In genomic region chr11:64341851-64342791, GRCh38 we compare ENCODE assay signal across 8 cellular contexts. TPM values are rescaled to one million over a fixed set of nuclear protein-coding genes. Genes with fewer than 3 reads are reported as not detected.
DNase-seq lines count a peak whose midpoint lies in the region; ATAC-seq, FAIRE-seq and TF ChIP-seq lines count a peak whose summit lies in the region.

No MANE protein-coding gene starts in this region.

- TF ChIP-seq CTCF in A549 (IDR thresholded peaks at IDR 0.05) = peak; percentile 43
- TF ChIP-seq CTCF in NB4 (IDR thresholded peaks at IDR 0.05; ENCODE audit: low read depth, low read length) = no peak
- peak; percentile 28 to 69 for TF ChIP-seq CTCF in right atrium auricular region (IDR thresholded peaks at IDR 0.05)

- CTCF ChIA-PET in A549 (lab: Yijun Ruan, JAX) = interaction anchor here (0.7 to 33.9 kb wide), 11 partner anchors 12 to 303 kb away, joined by 3 to 996 read pairs (median 5); partner anchors contain the start of genes CATSPERZ, ESRRA, PRDX5 and TRMT112

- no peaks in the 10 kb centered on the region for H3K36me3 ChIP-seq in right atrium auricular region

- peak; percentile 85 for TF ChIP-seq POLR2A in A549 (IDR thresholded peaks at IDR 0.05; ENCODE audit: low read length)
- TF ChIP-seq POLR2A in NB4 (IDR thresholded peaks at IDR 0.05; ENCODE audit: extremely low read depth, insufficient read length) = no peak

- 46% methylated on average over 28 of the region's 55 CpGs for WGBS in A549 (ENCODE audit: missing lambda C conversion rate)

- DNase-seq in A549 (ENCODE audit: low read depth in 1 of 2, low spot score in 1 of 2) = peak; percentile 91 to 93
- peak; percentile 98 for DNase-seq in GM19239 (ENCODE audit: insufficient read length, low spot score)
- DNase-seq in NB4 (ENCODE audit: low read depth) = peak; percentile 67
- DNase-seq in T-helper 2 cell = peak; percentile 77 to 93 (median 84)
- peak in 47 of 56 donors; percentile 17 to 80 (median 52) for DNase-seq in amygdala (lab: John Stamatoyannopoulos, UW)
- DNase-seq in right atrium auricular region (ENCODE audit: low spot score) = peak; percentile 85
- peak; percentile 48 for DNase-seq in pulmonary artery endothelial cell (ENCODE audit: low read depth, low spot score)
- DNase-seq in ureter (ENCODE audit: low spot score) = peak; percentile 95

- FAIRE-seq in A549 (lab: Jason Lieb, UNC) (no peak), GM19239 (lab: Jason Lieb, UNC) (no peak)

- TF ChIP-seq RAD21 in A549 (conservative IDR thresholded peaks at IDR 0.05 in 1 of 2, IDR thresholded peaks at IDR 0.05 in 1 of 2) = peak; percentile 27 to 44; a peak in 3 of 5 replicates

- peak overlapping the region; percentile 88 for H3K4me2 ChIP-seq in A549

- no peak for TF ChIP-seq EP300 in A549 (IDR thresholded peaks at IDR 0.05)

- peak; percentile 87 to 93 for ATAC-seq in A549

- H3K4me1 ChIP-seq in A549 = peaks cover 18% of the 10 kb centered on the region
- peaks cover 0 to 32% of the 10 kb centered on the region in 2 donors for H3K4me1 ChIP-seq in right atrium auricular region

- POLR2A ChIA-PET in A549 (lab: Yijun Ruan, JAX) = interaction anchor here (0.6 to 1.5 kb wide), 9 partner anchors 10 to 101 kb away, joined by 3 to 24 read pairs (median 4); partner anchors contain the start of genes ESRRA, PRDX5 and TRMT112

- peak overlapping the region; percentile 88 to 93 for H3K27ac ChIP-seq in A549
- H3K27ac ChIP-seq in right atrium auricular region = peak overlapping the region; percentile 46 to 70

- no peaks in the 10 kb centered on the region for H3K27me3 ChIP-seq in right atrium auricular region

- H3K4me3 ChIP-seq in A549 (peak overlapping the region; percentile 38), NB4 (ENCODE audit: low read depth, low read length) (no peak overlapping the region), right atrium auricular region (peak overlapping the region; percentile 6 to 42)

- H3K9me3 ChIP-seq in A549 (no peaks in the 10 kb centered on the region), right atrium auricular region (no peaks in the 10 kb centered on the region)

TF ChIP-seq in A549, 52 proteins besides CTCF, POLR2A, EP300 and RAD21 (continues in another document):
- TF ChIP-seq CEBPB (IDR thresholded peaks at IDR 0.05) (no peak), ATOH8 (CRISPR knock-in tag; IDR thresholded peaks at IDR 0.05; ENCODE audit: low read depth) (peak; percentile 69; the same call in 1 of the 2 replicates), JUN (IDR thresholded peaks at IDR 0.05) (peak in 1 of 2 experiments; percentile 54; a peak in 1 of 5 replicates), TFCP2L1 (CRISPR knock-in tag; IDR thresholded peaks at IDR 0.05) (no peak), PHF8 (IDR thresholded peaks at IDR 0.05; ENCODE audit: borderline replicate concordance, low read depth) (peak; percentile 73), SREBF2 (IDR thresholded peaks at IDR 0.05) (no peak), RARB (CRISPR knock-in tag; IDR thresholded peaks at IDR 0.05) (no peak), E2F6 (IDR thresholded peaks at IDR 0.05; ENCODE audit: borderline replicate concordance, low read depth) (0 out of 2 replicates have a peak, but pooled peaks have one; percentile 60), TP53 (CRISPR knock-in tag; IDR thresholded peaks at IDR 0.05) (no peak; the same call in 1 of the 2 replicates), ZSCAN20 (CRISPR knock-in tag; IDR thresholded peaks at IDR 0.05) (no peak), FOXS1 (CRISPR knock-in tag; IDR thresholded peaks at IDR 0.05) (no peak), MAFK (IDR thresholded peaks at IDR 0.05; ENCODE audit: partially characterized antibody) (no peak), HMGXB4 (CRISPR knock-in tag; IDR thresholded peaks at IDR 0.05; ENCODE audit: borderline replicate concordance) (0 out of 2 replicates have a peak, but pooled peaks have one; percentile 28), SMC3 (IDR thresholded peaks at IDR 0.05) (peak; percentile 55), PBX3 (IDR thresholded peaks at IDR 0.05) (peak; percentile 57; the same call in 1 of the 2 replicates), POLR2AphosphoS2 (conservative IDR thresholded peaks at IDR 0.05; ENCODE audit: low read length) (no peak), HOXA7 (CRISPR knock-in tag; IDR thresholded peaks at IDR 0.05) (no peak)

RNA-seq across cellular contexts. Expression of gene CCDC88B, which starts 2.1 kb away (rescaled TPM):
- 4.8 and 5.7 TPM in 2 replicates for polyA plus RNA-seq in A549 (2011; rRNA removed)
- 9.6 and 10.2 TPM in 2 replicates for polyA plus RNA-seq in A549 (2012; cell fraction: cytosol; rRNA removed)
- polyA plus RNA-seq in A549 (2012; cell fraction: nucleus; rRNA removed) = 10.0 and 12.3 TPM in 2 replicates
- 8.8 to 10.3 TPM (median 9.7 TPM) in 3 replicates for polyA plus RNA-seq in A549 (2017; fragmentation: RNase III; extraction: RNeasy Plus Mini Kit Qiagen cat#74134 plus additional on column Dnase treatment)
- 1.4 and 1.8 TPM in 2 replicates for polyA minus RNA-seq in A549 (2011; rRNA and poly(A)+ RNA removed)
- total RNA-seq in right atrium auricular region = 10 to 100 TPM; 11.7 to 12.0 TPM
- 0.88 and 1.6 TPM in 2 replicates for total RNA-seq in pulmonary artery endothelial cell
- 17.1 TPM for total RNA-seq in ureter

RNA-seq across cellular contexts. Expression of gene RPS6KA4, which starts 16.8 kb away (rescaled TPM):
- polyA plus RNA-seq in A549 (2011; rRNA removed) (19.1 and 21.4 TPM in 2 replicates), A549 (2017; fragmentation: RNase III; extraction: RNeasy Plus Mini Kit Qiagen cat#74134 plus additional on column Dnase treatment) (34.5 to 40.4 TPM (median 35.9 TPM) in 3 replicates)
- 39.3 and 53.0 TPM in 2 replicates for polyA plus RNA-seq in A549 (2012; cell fraction: cytosol; rRNA removed)
- polyA plus RNA-seq in A549 (2012; cell fraction: nucleus; rRNA removed) = 69.4 and 106 TPM in 2 replicates
- polyA minus RNA-seq in A549 (2011; rRNA and poly(A)+ RNA removed) = 29.3 and 30.1 TPM in 2 replicates
- total RNA-seq in right atrium auricular region (10 to 100 TPM; 11.4 to 22.2 TPM), pulmonary artery endothelial cell (46.7 and 52.2 TPM in 2 replicates), ureter (31.3 TPM)

RNA-seq across cellular contexts. Expression of gene PRDX5, which starts 24.2 kb away (rescaled TPM):
- polyA plus RNA-seq in A549 (2011; rRNA removed) (305 and 377 TPM in 2 replicates), A549 (2017; fragmentation: RNase III; extraction: RNeasy Plus Mini Kit Qiagen cat#74134 plus additional on column Dnase treatment) (442 to 500 TPM (median 491 TPM) in 3 replicates)
- 572 and 685 TPM in 2 replicates for polyA plus RNA-seq in A549 (2012; cell fraction: cytosol; rRNA removed)
- polyA plus RNA-seq in A549 (2012; cell fraction: nucleus; rRNA removed) = 250 and 325 TPM in 2 replicates
- polyA minus RNA-seq in A549 (2011; rRNA and poly(A)+ RNA removed) = 81.0 and 91.2 TPM in 2 replicates
- total RNA-seq in right atrium auricular region (100 to 1,000 TPM; 401 to 435 TPM), pulmonary artery endothelial cell (173 and 299 TPM in 2 replicates), ureter (255 TPM)

RNA-seq across cellular contexts. Expression of gene TRMT112, which starts 24.8 kb away (rescaled TPM):
- polyA plus RNA-seq in A549 (2011; rRNA removed) = 305 and 363 TPM in 2 replicates
- 405 and 507 TPM in 2 replicates for polyA plus RNA-seq in A549 (2012; cell fraction: cytosol; rRNA removed)
- polyA plus RNA-seq in A549 (2012; cell fraction: nucleus; rRNA removed) = 233 and 467 TPM in 2 replicates
- polyA plus RNA-seq in A549 (2017; fragmentation: RNase III; extraction: RNeasy Plus Mini Kit Qiagen cat#74134 plus additional on column Dnase treatment) = 424 to 447 TPM (median 440 TPM) in 3 replicates
- 74.2 and 84.5 TPM in 2 replicates for polyA minus RNA-seq in A549 (2011; rRNA and poly(A)+ RNA removed)
- 100 to 1,000 TPM; 110 to 151 TPM for total RNA-seq in right atrium auricular region
- 219 and 239 TPM in 2 replicates for total RNA-seq in pulmonary artery endothelial cell
- 156 TPM for total RNA-seq in ureter

RNA-seq across cellular contexts. Expression of gene ESRRA, which starts 36.8 kb away (rescaled TPM):
- 13.9 and 15.2 TPM in 2 replicates for polyA plus RNA-seq in A549 (2011; rRNA removed)
- 30.4 and 39.1 TPM in 2 replicates for polyA plus RNA-seq in A549 (2012; cell fraction: cytosol; rRNA removed)
- 43.3 and 53.6 TPM in 2 replicates for polyA plus RNA-seq in A549 (2012; cell fraction: nucleus; rRNA removed)
- 30.9 to 35.5 TPM (median 33.5 TPM) in 3 replicates for polyA plus RNA-seq in A549 (2017; fragmentation: RNase III; extraction: RNeasy Plus Mini Kit Qiagen cat#74134 plus additional on column Dnase treatment)
- 11.4 and 19.0 TPM in 2 replicates for polyA minus RNA-seq in A549 (2011; rRNA and poly(A)+ RNA removed)
- 100 to 1,000 TPM; 164 to 190 TPM for total RNA-seq in right atrium auricular region
- 40.4 and 50.9 TPM in 2 replicates for total RNA-seq in pulmonary artery endothelial cell
- 82.8 TPM for total RNA-seq in ureter

Comparison
In these comparisons a context has a peak if more than half of its experiments do, and no peak if none do; other contexts are left out.
1. DNase-seq: peak in every context shown above with its lines; median percentile 98 in GM19239; 95 in ureter; 92 in A549; 85 in right atrium auricular region; 84 in T-helper 2 cell; 67 in NB4; 52 in amygdala; 48 in pulmonary artery endothelial cell.